In genomic region chr17:48548687-48549621, GRCh38 we compare ENCODE assay signal across 12 cellular contexts. TPM values are rescaled to one million over a fixed set of nuclear protein-coding genes. Genes with fewer than 3 reads are reported as not detected.
DNase-seq lines count a peak whose midpoint lies in the region; ATAC-seq and TF ChIP-seq lines count a peak whose summit lies in the region.
"Had no signal": no experiment of that assay in that cellular context is flagged by ENCODE, and none has a peak within 500 bp of the region (broad histone marks: within the 10 kb centered on the region; RNA-seq: fewer than 3 reads in every experiment).

No MANE protein-coding gene starts in this region.

- H3K27me3 Mint-ChIP-seq in natural killer cell (ENCODE audit: low read depth in 2 of 2), result peaks cover 0 to 7% of the 10 kb centered on the region in 2 donors

- no peaks in the 10 kb centered on the region for H3K9me3 Mint-ChIP-seq in natural killer cell

- DNase-seq in AG10803 (ENCODE audit: low read depth), result no peak
- DNase-seq in coronary artery (ENCODE audit: low spot score), result no peak
- no peak for DNase-seq in natural killer cell
- no peak for DNase-seq in SJCRH30
- DNase-seq in testis, result no peak
- DNase-seq: head of caudate nucleus, PC-3 had no signal

- no peaks in the 10 kb centered on the region for H3K36me3 Mint-ChIP-seq in natural killer cell

- 65 to 69% methylated on average over 6 of the region's 6 CpGs for WGBS in testis, 2 donors

- ATAC-seq in natural killer cell (no peak), GM21529 (IDR thresholded peaks at IDR 0.05; ENCODE audit: unreplicated experiment) (no peak), HG02798 (IDR thresholded peaks at IDR 0.05; ENCODE audit: poor library complexity, unreplicated experiment) (no peak)
- ATAC-seq: activated CD4-positive, CD25-positive, alpha-beta regulatory T cell treated with anti-CD3 and anti-CD28 coated beads, Interleukin-2, amount 50 U/mL, for 24 hours; PC-3 had no signal

- no peak for TF ChIP-seq POLR2A in testis (IDR thresholded peaks at IDR 0.05)

- peak overlapping the region; percentile 94 to 99 for H3K27ac Mint-ChIP-seq in natural killer cell

- H3K4me3 ChIP-seq in AG10803 (ENCODE audit: low read length) (peak overlapping the region; percentile 24), coronary artery (no peak overlapping the region), SJCRH30 (no peak overlapping the region), testis (no peak overlapping the region)

- peaks cover 18% of the 10 kb centered on the region for H3K36me3 ChIP-seq in KOPT-K1 (ENCODE audit: insufficient read depth, low read length)
- H3K36me3 ChIP-seq in SJCRH30, result peaks cover 10% of the 10 kb centered on the region; the same call in 1 of the 2 replicates
- no peaks in the 10 kb centered on the region for H3K36me3 ChIP-seq in testis (ENCODE audit: low read depth, missing control alignments)
- H3K36me3 ChIP-seq: neutrophil had no signal

- H3K27me3 ChIP-seq in SJCRH30 (no peaks in the 10 kb centered on the region), testis (no peaks in the 10 kb centered on the region)

- H3K27ac ChIP-seq in KOPT-K1 (ENCODE audit: low read depth, low read length, poor library complexity, severe bottlenecking) (peak overlapping the region; percentile 58), coronary artery (peak overlapping the region; percentile 89 to 91), SJCRH30 (no peak overlapping the region), testis (no peak overlapping the region)
- H3K27ac ChIP-seq: neutrophil had no signal

- no peak for TF ChIP-seq CTCF in AG10803 (conservative IDR thresholded peaks at IDR 0.05; ENCODE audit: low read length)
- TF ChIP-seq CTCF in coronary artery (IDR thresholded peaks at IDR 0.05), result no peak
- no peak for TF ChIP-seq CTCF in natural killer cell (IDR thresholded peaks at IDR 0.05)
- TF ChIP-seq CTCF in testis (IDR thresholded peaks at IDR 0.05), result no peak

- H3K9me3 ChIP-seq in KOPT-K1 (ENCODE audit: insufficient read depth, low read length, poor library complexity, severe bottlenecking) (no peaks in the 10 kb centered on the region), SJCRH30 (replicated peaks) (no peaks in the 10 kb centered on the region), testis (no peaks in the 10 kb centered on the region)
- H3K9me3 ChIP-seq: neutrophil had no signal

- H3K4me1 Mint-ChIP-seq in natural killer cell, result peaks cover 40 to 47% of the 10 kb centered on the region in 2 donors

- intact Hi-C loops in natural killer cell (cut with micrococcal nuclease) (no loop called here), testis (cut with DNase I; ENCODE audit: low total_unique reads) (no loop called here)

- peaks cover 14% of the 10 kb centered on the region for H3K4me1 ChIP-seq in SJCRH30
- no peaks in the 10 kb centered on the region for H3K4me1 ChIP-seq in testis

- H3K4me3 Mint-ChIP-seq in natural killer cell, result peak overlapping the region; percentile 79

RNA-seq across cellular contexts. Expression of gene HOXB2, which starts 4.0 kb away (rescaled TPM):
- total RNA-seq in natural killer cell, result 10 to 100 TPM; 21.6 to 30.5 (median 24.7) TPM
- total RNA-seq in SJCRH30 (2014; rRNA removed; shearing (Covaris generic)), result 5.9 and 7.6 TPM in 2 replicates
- 1 to 10 TPM; 1.8 to 3.3 TPM for total RNA-seq in testis
- 4.2 TPM for polyA plus RNA-seq in testis (ENCODE audit: insufficient read depth, low read depth, low replicate concordance)

RNA-seq across cellular contexts. Expression of gene HOXB1, which starts 18.1 kb away (rescaled TPM):
- total RNA-seq in natural killer cell (not detected), testis (1 to 10 TPM in 1 of 2 donors, not detected in 1; 1.1 TPM)
- total RNA-seq in SJCRH30 (2014; rRNA removed; shearing (Covaris generic)), result not detected in 2 replicates
- not detected for polyA plus RNA-seq in testis (ENCODE audit: insufficient read depth, low read depth, low replicate concordance)
- total RNA-seq: PC-3 had no signal

RNA-seq across cellular contexts. Expression of gene HOXB4, which starts 29.2 kb away (rescaled TPM):
- total RNA-seq in natural killer cell (1 to 10 TPM; 3.5 to 6.7 (median 5.7) TPM), testis (1 to 10 TPM; 1.6 to 1.8 TPM)
- 3.7 and 4.3 TPM in 2 replicates for total RNA-seq in SJCRH30 (2014; rRNA removed; shearing (Covaris generic))
- polyA plus RNA-seq in testis (ENCODE audit: insufficient read depth, low read depth, low replicate concordance), result 1.6 TPM

RNA-seq across cellular contexts. Expression of gene HOXB3, which starts 41.1 kb away (rescaled TPM):
- total RNA-seq in natural killer cell (10 to 100 TPM in 2 of 3 donors, 1 to 10 TPM in 1; 7.9 to 15.6 (median 15.3) TPM), testis (10 to 100 TPM in 1 of 2 donors, 1 to 10 TPM in 1; 9.2 to 10.6 TPM)
- total RNA-seq in SJCRH30 (2014; rRNA removed; shearing (Covaris generic)), result 7.4 and 8.8 TPM in 2 replicates
- polyA plus RNA-seq in testis (ENCODE audit: insufficient read depth, low read depth, low replicate concordance), result 11.4 TPM

RNA-seq across cellular contexts. Expression of gene HOXB5, which starts 44.6 kb away (rescaled TPM):
- total RNA-seq in natural killer cell (not detected), testis (under 1 TPM; 0.50 to 0.71 TPM)
- total RNA-seq in SJCRH30 (2014; rRNA removed; shearing (Covaris generic)), result 0.51 and 0.61 TPM in 2 replicates
- polyA plus RNA-seq in testis (ENCODE audit: insufficient read depth, low read depth, low replicate concordance), result 1.7 TPM

Comparison
In these comparisons a context has a peak if more than half of its experiments do, and no peak if none do; other contexts are left out.
1. H3K27ac ChIP-seq: peak in KOPT-K1 (single experiment) and coronary artery (2 of 2); none in SJCRH30 (single experiment) and testis (0 of 2).